In genomic region chr6:50586074-50586473, GRCh38 we compare ENCODE assay signal across 27 cellular contexts.
"Had no signal": no experiment of that assay in that cellular context is flagged by ENCODE, and none has a peak within 500 bp of the region (broad histone marks: within the 10 kb centered on the region; RNA-seq: fewer than 3 reads in every experiment).

No MANE protein-coding gene starts in this region.

- H3K27me3 Mint-ChIP-seq: activated B cell treated with CpG ODN at 0.5 μM for 24 hours; activated CD4-positive, alpha-beta T cell treated with anti-CD3 and anti-CD28 coated beads, Interleukin-2, amount 10 ng/mL, durations not matched to agents 24 days and 14 days; activated CD8-positive, alpha-beta memory T cell treated with anti-CD3 and anti-CD28 coated beads, Interleukin-2, amount 10 ng/mL, durations not matched to agents 7 days and 5 days; activated naive CD4-positive, alpha-beta T cell treated with anti-CD3 and anti-CD28 coated beads, Interleukin-2, amount 50 U/mL, for 24 hours; activated T-cell treated with anti-CD3 and anti-CD28 coated beads, Interleukin-2, amount 50 U/mL, for 24 hours; central memory CD8-positive, alpha-beta T cell; T-helper 17 cell had no signal

- H3K9me3 Mint-ChIP-seq: activated B cell treated with CpG ODN at 0.5 μM for 24 hours; activated CD4-positive, alpha-beta T cell treated with anti-CD3 and anti-CD28 coated beads, Interleukin-2, amount 10 ng/mL, durations not matched to agents 24 days and 14 days; activated naive CD4-positive, alpha-beta T cell treated with anti-CD3 and anti-CD28 coated beads, Interleukin-2, amount 50 U/mL, for 24 hours; activated T-helper 1 cell treated with anti-CD3 and anti-CD28 coated beads, Interleukin-12 subunit alpha, Interleukin-12 subunit beta, Interleukin-2, Interleukin-4 antibody, amounts not matched to agents 30 ng/mL and 10 ng/mL and 1 ng/mL, durations not matched to agents 14 hours and 24 hours and 36 hours; brain had no signal

- H3K4me3 Mint-ChIP-seq: activated B cell treated with CpG ODN at 0.5 μM for 24 hours; activated CD4-positive, alpha-beta T cell treated with anti-CD3 and anti-CD28 coated beads, Interleukin-2, amount 10 ng/mL, durations not matched to agents 24 days and 14 days; activated CD8-positive, alpha-beta memory T cell treated with anti-CD3 and anti-CD28 coated beads, Interleukin-2, amount 10 ng/mL, durations not matched to agents 7 days and 5 days; activated naive CD4-positive, alpha-beta T cell treated with anti-CD3 and anti-CD28 coated beads, Interleukin-2, amount 50 U/mL, for 24 hours; activated T-cell treated with anti-CD3 and anti-CD28 coated beads, Interleukin-2, amount 50 U/mL, for 24 hours; activated T-helper 1 cell treated with anti-CD3 and anti-CD28 coated beads, Interleukin-12 subunit alpha, Interleukin-12 subunit beta, Interleukin-2, Interleukin-4 antibody, amounts not matched to agents 30 ng/mL and 10 ng/mL and 1 ng/mL, durations not matched to agents 14 hours and 24 hours and 36 hours; brain; central memory CD8-positive, alpha-beta T cell; T-helper 17 cell had no signal

- H3K36me3 Mint-ChIP-seq: activated CD8-positive, alpha-beta memory T cell treated with anti-CD3 and anti-CD28 coated beads, Interleukin-2, amount 10 ng/mL, durations not matched to agents 7 days and 5 days; activated naive CD4-positive, alpha-beta T cell treated with anti-CD3 and anti-CD28 coated beads, Interleukin-2, amount 50 U/mL, for 24 hours; brain had no signal

- ATAC-seq: activated CD8-positive, alpha-beta memory T cell treated with anti-CD3 and anti-CD28 coated beads, Interleukin-2, amount 10 ng/mL, durations not matched to agents 7 days and 5 days; T-helper 17 cell had no signal

- DNase-seq: activated B cell treated with CpG ODN at 0.5 μM for 24 hours; activated CD4-positive, alpha-beta T cell treated with anti-CD3 and anti-CD28 coated beads for 1 hour; activated CD4-positive, alpha-beta T cell treated with anti-CD3 and anti-CD28 coated beads, Interleukin-2, amount 10 ng/mL, durations not matched to agents 24 days and 14 days; activated CD4-positive, alpha-beta T cell treated with anti-CD3 and anti-CD28 coated beads, Interleukin-2, amount 50 U/mL, for 48 hours; activated CD8-positive, alpha-beta memory T cell treated with anti-CD3 and anti-CD28 coated beads, Interleukin-2, amount 10 ng/mL, durations not matched to agents 7 days and 5 days; activated effector memory CD4-positive, alpha-beta T cell treated with Interleukin-2 at 50 U/mL for 16 hours; activated naive CD4-positive, alpha-beta T cell; activated T-cell treated with anti-CD3 and anti-CD28 coated beads, Interleukin-2, amount 50 U/mL, for 24 hours; amygdala; KG1; NCI-H1048; NCI-H1417; NCI-H2029; NCI-H2107; NCI-H2171 treated with DMSO at 0.1 percent for 48 hours; NCI-H226; NCI-H510A; NCI-H82; NK-92 treated with Interleukin-12 subunit alpha and Interleukin-12 subunit beta, amount 100 ng/mL, for 24 hours; PC-9; SIG-M5; T-helper 17 cell; T-helper 9 cell had no signal

- H3K4me3 ChIP-seq: PC-9 had no signal

- H3K27ac Mint-ChIP-seq: activated B cell treated with CpG ODN at 0.5 μM for 24 hours; activated CD4-positive, alpha-beta T cell treated with anti-CD3 and anti-CD28 coated beads, Interleukin-2, amount 10 ng/mL, durations not matched to agents 24 days and 14 days; activated CD8-positive, alpha-beta memory T cell treated with anti-CD3 and anti-CD28 coated beads, Interleukin-2, amount 10 ng/mL, durations not matched to agents 7 days and 5 days; activated naive CD4-positive, alpha-beta T cell treated with anti-CD3 and anti-CD28 coated beads, Interleukin-2, amount 50 U/mL, for 24 hours; activated T-cell treated with anti-CD3 and anti-CD28 coated beads, Interleukin-2, amount 50 U/mL, for 24 hours; activated T-helper 1 cell treated with anti-CD3 and anti-CD28 coated beads, Interleukin-12 subunit alpha, Interleukin-12 subunit beta, Interleukin-2, Interleukin-4 antibody, amounts not matched to agents 30 ng/mL and 10 ng/mL and 1 ng/mL, durations not matched to agents 14 hours and 24 hours and 36 hours; brain; T-helper 17 cell had no signal

- H3K4me1 Mint-ChIP-seq: activated B cell treated with CpG ODN at 0.5 μM for 24 hours; activated CD4-positive, alpha-beta T cell treated with anti-CD3 and anti-CD28 coated beads, Interleukin-2, amount 10 ng/mL, durations not matched to agents 24 days and 14 days; activated CD8-positive, alpha-beta memory T cell treated with anti-CD3 and anti-CD28 coated beads, Interleukin-2, amount 10 ng/mL, durations not matched to agents 7 days and 5 days; activated naive CD4-positive, alpha-beta T cell treated with anti-CD3 and anti-CD28 coated beads, Interleukin-2, amount 50 U/mL, for 24 hours; central memory CD8-positive, alpha-beta T cell; T-helper 17 cell had no signal
